In the genomic region with DNA sequence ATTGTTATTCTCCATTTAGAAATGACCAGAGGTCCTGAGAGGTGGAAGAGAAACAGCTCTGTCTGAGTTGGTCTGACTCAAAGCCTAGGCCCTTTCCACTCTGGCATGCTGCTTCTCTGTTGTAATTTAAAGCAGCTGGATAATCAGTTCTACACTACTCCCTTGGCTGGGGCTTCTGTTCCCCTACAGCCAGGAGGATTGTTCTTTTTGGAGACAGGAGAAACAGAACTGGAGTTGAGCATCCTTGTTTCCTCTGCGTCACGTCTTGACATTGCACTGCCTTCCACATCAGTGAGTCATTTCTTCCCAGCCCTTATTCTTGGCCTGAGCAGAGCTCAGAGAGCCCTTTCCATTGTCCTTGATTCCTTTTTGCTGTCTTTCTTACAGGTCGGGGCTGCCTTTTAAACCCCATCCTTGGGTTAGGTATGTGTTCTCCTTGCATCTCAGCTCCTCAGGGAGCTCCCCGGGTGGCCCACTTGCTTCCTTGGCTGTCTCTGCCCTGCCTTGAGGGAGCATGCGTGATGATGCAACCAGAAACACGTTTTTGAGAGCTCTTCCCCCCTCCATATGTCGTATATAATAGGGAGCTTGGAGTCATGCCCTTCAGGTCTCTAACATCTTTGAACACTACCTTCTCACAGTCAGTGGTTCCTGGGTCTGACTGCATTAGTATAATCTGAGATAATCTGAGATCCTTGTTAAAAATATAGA, we compare ENCODE assay signal across 1 cellular context.
A peak's percentile ranks its signal among the peaks of the same experiment; 100 is the strongest.
TF ChIP-seq lines count a peak whose summit lies in the region.

No MANE protein-coding gene starts in this region.

TF ChIP-seq in H1, 55 proteins besides CTCF, POLR2A, EP300 and RAD21:
- TF ChIP-seq CREB1 (IDR thresholded peaks at IDR 0.05) (no peak), POU5F1 (IDR thresholded peaks at IDR 0.05; ENCODE audit: low read depth, low read length) (no peak), EZH2 (IDR thresholded peaks at IDR 0.05; ENCODE audit: low read depth, low read length, severe bottlenecking) (no peak), CEBPB (IDR thresholded peaks at IDR 0.05; ENCODE audit: low read depth, low read length) (0 out of 2 replicates have a peak, but pooled peaks have one; percentile 49)
